26 cellular contexts compared by ENCODE assay signal in the genomic region with DNA sequence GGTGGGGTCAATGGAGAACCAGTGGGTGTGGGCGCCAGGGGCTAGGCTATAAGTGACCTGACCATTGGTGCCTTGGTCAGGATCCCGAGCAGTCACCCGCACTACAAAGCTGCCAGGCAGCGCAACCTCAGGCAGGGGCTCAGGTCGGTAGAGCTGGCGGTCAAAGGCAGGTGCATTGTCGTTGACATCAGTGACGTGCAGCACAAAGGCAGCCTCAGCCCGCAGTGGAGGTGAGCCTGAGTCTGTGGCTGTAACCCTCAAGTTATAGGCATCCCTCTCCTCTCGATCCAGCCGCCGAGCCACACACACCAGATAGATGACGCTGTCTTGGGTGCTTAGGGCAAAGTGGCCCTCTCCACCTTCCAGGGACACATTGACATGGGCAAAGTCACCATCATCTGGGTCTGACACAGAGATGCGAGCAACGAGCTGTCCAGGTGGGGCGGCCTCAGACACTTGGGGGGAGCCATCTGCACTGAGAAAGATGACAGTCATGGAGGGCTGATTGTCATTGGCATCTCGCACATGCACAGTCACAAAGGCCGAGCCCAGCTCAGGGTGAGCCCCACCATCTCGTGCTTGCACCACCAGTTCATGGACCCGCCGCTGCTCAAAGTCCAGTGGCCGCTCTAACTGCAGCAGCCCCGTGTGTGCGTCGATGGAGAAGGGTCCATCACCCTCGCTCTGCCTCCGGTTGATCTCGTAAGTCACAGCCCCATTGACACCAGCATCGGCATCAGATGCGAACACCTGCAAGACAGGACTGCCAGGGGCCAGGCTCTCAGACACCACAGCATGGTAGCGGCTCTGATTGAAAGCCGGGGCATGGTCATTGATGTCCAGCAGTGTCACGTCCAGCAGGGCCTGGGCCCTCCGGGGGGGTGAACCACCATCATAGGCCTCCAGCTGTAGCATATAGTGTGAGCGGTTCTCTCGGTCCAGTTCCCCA.
"Had no signal": no experiment of that assay in that cellular context is flagged by ENCODE, and none has a peak within 500 bp of the region (broad histone marks: within the 10 kb centered on the region; RNA-seq: fewer than 3 reads in every experiment).

No MANE protein-coding gene starts in this region.

- H3K4me3 ChIP-seq: esophagus muscularis mucosa, gastroesophageal sphincter, heart left ventricle, hepatocyte, left lung, lower lobe of right lung, mucosa of descending colon, neural progenitor cell, prostate gland, right atrium auricular region, sigmoid colon, testis, tibial artery had no signal

- H3K4me1 ChIP-seq: foreskin keratinocyte, neural progenitor cell, prostate gland had no signal

- H3K9me3 Mint-ChIP-seq: dendritic cell treated with granulocyte-macrophage colony-stimulating factor and Interleukin-4, amounts not matched to agents 40 ng/mL and 50 ng/mL, for 4 days; endodermal cell; mesothelial cell of epicardium; naive thymus-derived CD4-positive, alpha-beta T cell; nephron; neural progenitor cell; stimulated activated memory B cell treated with anti-CD40 and anti-IgM and Interleukin-4, amounts not matched to agents 10 μg/mL and 1 μg/mL and 100 μg/mL, for 72 hours; type B pancreatic cell had no signal

- H2AFZ ChIP-seq: hepatocyte, neural progenitor cell had no signal

- H3K36me3 Mint-ChIP-seq: stimulated activated memory B cell treated with anti-CD40 and anti-IgM and Interleukin-4, amounts not matched to agents 10 μg/mL and 1 μg/mL and 100 μg/mL, for 72 hours; type B pancreatic cell had no signal

- H3K4me1 Mint-ChIP-seq: endodermal cell, mesothelial cell of epicardium, neural progenitor cell had no signal

- H3K27me3 Mint-ChIP-seq: dendritic cell treated with granulocyte-macrophage colony-stimulating factor and Interleukin-4, amounts not matched to agents 40 ng/mL and 50 ng/mL, for 4 days; naive thymus-derived CD4-positive, alpha-beta T cell; stimulated activated memory B cell treated with anti-CD40 and anti-IgM and Interleukin-4, amounts not matched to agents 10 μg/mL and 1 μg/mL and 100 μg/mL, for 72 hours; type B pancreatic cell had no signal

- H3K27ac ChIP-seq: foreskin keratinocyte, gastroesophageal sphincter, heart left ventricle, hepatocyte, left lung, lower lobe of right lung, neural progenitor cell, prostate gland, right atrium auricular region, testis had no signal

- H3K9me3 ChIP-seq: esophagus muscularis mucosa, gastroesophageal sphincter, heart left ventricle, left lung, lower lobe of right lung, mucosa of descending colon, prostate gland, right atrium auricular region, sigmoid colon, testis, tibial artery had no signal

- H3K27me3 ChIP-seq: esophagus muscularis mucosa, gastroesophageal sphincter, heart left ventricle, hepatocyte, left lung, neural progenitor cell, right atrium auricular region, sigmoid colon, testis, tibial artery had no signal

- H3K4me2 ChIP-seq: hepatocyte, neural progenitor cell had no signal

- ATAC-seq: foreskin keratinocyte; gastroesophageal sphincter; heart left ventricle; left lung; lower lobe of right lung; mucosa of descending colon; naive thymus-derived CD4-positive, alpha-beta T cell; stimulated activated memory B cell treated with anti-CD40 and anti-IgM and Interleukin-4, amounts not matched to agents 10 μg/mL and 1 μg/mL and 100 μg/mL, for 72 hours; stimulated activated naive CD8-positive, alpha-beta T cell treated with anti-CD3 and anti-CD28 coated beads, Interleukin-15, Interleukin-2, amounts not matched to agents 100 U/mL and 50 U/mL, for 24 hours had no signal

- H3K9ac ChIP-seq: neural progenitor cell had no signal

- H3K36me3 ChIP-seq: neural progenitor cell had no signal

- H3K27ac Mint-ChIP-seq: dendritic cell treated with granulocyte-macrophage colony-stimulating factor and Interleukin-4, amounts not matched to agents 40 ng/mL and 50 ng/mL, for 4 days; endodermal cell; mesothelial cell of epicardium; neural progenitor cell; stimulated activated memory B cell treated with anti-CD40 and anti-IgM and Interleukin-4, amounts not matched to agents 10 μg/mL and 1 μg/mL and 100 μg/mL, for 72 hours; type B pancreatic cell had no signal

- H3K4me3 Mint-ChIP-seq: dendritic cell treated with granulocyte-macrophage colony-stimulating factor and Interleukin-4, amounts not matched to agents 40 ng/mL and 50 ng/mL, for 4 days; endodermal cell; mesothelial cell of epicardium; naive thymus-derived CD4-positive, alpha-beta T cell; nephron; neural progenitor cell; stimulated activated memory B cell treated with anti-CD40 and anti-IgM and Interleukin-4, amounts not matched to agents 10 μg/mL and 1 μg/mL and 100 μg/mL, for 72 hours; type B pancreatic cell had no signal

- DNase-seq: central memory CD4-positive, alpha-beta T cell; effector CD8-positive, alpha-beta T cell; endodermal cell; foreskin keratinocyte; islet precursor cell; lower lobe of right lung; mucosa of descending colon; naive thymus-derived CD4-positive, alpha-beta T cell; sigmoid colon; stimulated activated CD4-positive, alpha-beta T cell treated with anti-CD3 and anti-CD28 coated beads, Interleukin-4, amount 100 ng/mL, for 4 hours; stimulated activated naive CD8-positive, alpha-beta T cell treated with anti-CD3 and anti-CD28 coated beads, Interleukin-15, Interleukin-2, amounts not matched to agents 100 U/mL and 50 U/mL, for 24 hours; testis; tibial artery had no signal
